18 cellular contexts compared by ENCODE assay signal in the genomic region with DNA sequence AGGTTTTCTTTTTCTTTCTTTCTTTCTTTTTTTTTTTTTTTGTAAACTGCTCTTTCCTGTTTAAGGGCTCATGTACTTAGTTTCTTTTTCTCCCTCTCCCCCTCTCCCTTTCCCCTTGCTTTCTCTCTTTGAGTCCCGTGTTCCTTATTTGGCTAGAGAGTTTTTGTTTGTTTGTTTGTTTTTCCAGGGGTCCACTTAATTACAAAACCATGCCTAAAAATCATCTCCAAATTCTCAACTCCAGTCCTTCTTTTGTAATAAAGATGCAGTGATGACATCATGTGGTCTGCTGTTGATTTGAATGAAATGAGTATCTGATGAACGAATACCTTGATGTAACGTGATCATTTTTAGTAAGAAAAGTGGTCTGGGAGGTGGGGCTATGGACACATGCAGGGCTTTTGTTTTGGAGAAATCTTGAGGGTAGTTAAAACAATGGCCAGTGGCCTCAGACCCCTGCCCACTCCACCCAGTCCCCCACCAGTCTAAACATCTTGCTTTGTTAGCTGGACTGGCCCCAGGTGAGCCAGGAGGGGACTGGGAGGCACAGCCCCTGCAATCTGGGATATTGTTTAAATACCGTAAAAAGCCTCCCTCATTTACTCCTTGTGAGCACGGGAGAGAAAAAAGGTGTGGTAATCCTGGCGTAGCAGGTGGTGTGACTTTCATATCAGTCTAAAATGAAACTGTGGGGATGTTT.
"Had no signal": no experiment of that assay in that cellular context is flagged by ENCODE, and none has a peak within 500 bp of the region (broad histone marks: within the 10 kb centered on the region; RNA-seq: fewer than 3 reads in every experiment).

No MANE protein-coding gene starts in this region.

- H3K9me3 ChIP-seq: gastroesophageal sphincter, left ventricle myocardium inferior, neutrophil, upper lobe of right lung had no signal

- H3K27ac Mint-ChIP-seq: activated CD4-positive, alpha-beta T cell treated with anti-CD3 and anti-CD28 coated beads, Interleukin-2, amount 10 ng/mL, durations not matched to agents 7 days and 5 days; activated naive CD4-positive, alpha-beta T cell treated with anti-CD3 and anti-CD28 coated beads, Interleukin-2, amount 50 U/mL, for 72 hours; activated T-cell treated with anti-CD3 and anti-CD28 coated beads, Interleukin-2, amount 50 U/mL, for 72 hours; stimulated activated naive CD8-positive, alpha-beta T cell treated with anti-CD3 and anti-CD28 coated beads, Interleukin-15, Interleukin-2, amounts not matched to agents 100 ng/mL and 50 ng/mL, for 24 hours; T-helper 1 cell treated with Interleukin-12 subunit alpha and Interleukin-12 subunit beta and Interleukin-4 antibody, amounts not matched to agents 30 μg/mL and 1 μg/mL, for 36 hours had no signal

- H3K4me3 Mint-ChIP-seq: activated CD4-positive, alpha-beta T cell treated with anti-CD3 and anti-CD28 coated beads, Interleukin-2, amount 10 ng/mL, durations not matched to agents 7 days and 5 days; activated T-cell treated with anti-CD3 and anti-CD28 coated beads, Interleukin-2, amount 50 U/mL, for 72 hours; naive B cell; stimulated activated naive CD8-positive, alpha-beta T cell treated with anti-CD3 and anti-CD28 coated beads, Interleukin-15, Interleukin-2, amounts not matched to agents 100 ng/mL and 50 ng/mL, for 24 hours; T-helper 1 cell treated with Interleukin-12 subunit alpha and Interleukin-12 subunit beta and Interleukin-4 antibody, amounts not matched to agents 30 μg/mL and 1 μg/mL, for 36 hours had no signal

- H3K4me3 ChIP-seq: gastroesophageal sphincter, left ventricle myocardium inferior, smooth muscle cell, upper lobe of right lung had no signal

- ATAC-seq: activated naive CD4-positive, alpha-beta T cell treated with anti-CD3 and anti-CD28 coated beads, Interleukin-2, amount 50 U/mL, for 72 hours; activated T-cell treated with anti-CD3 and anti-CD28 coated beads, Interleukin-2, amount 50 U/mL, for 72 hours; gastroesophageal sphincter; right cardiac atrium; upper lobe of right lung had no signal

- H3K36me3 ChIP-seq: gastroesophageal sphincter, left ventricle myocardium inferior, neutrophil, upper lobe of right lung had no signal

- H3K27me3 Mint-ChIP-seq: activated CD4-positive, alpha-beta T cell treated with anti-CD3 and anti-CD28 coated beads, Interleukin-2, amount 10 ng/mL, durations not matched to agents 7 days and 5 days had no signal

- H3K4me1 ChIP-seq: upper lobe of right lung had no signal

- H3K9me3 Mint-ChIP-seq: activated CD4-positive, alpha-beta T cell treated with anti-CD3 and anti-CD28 coated beads, Interleukin-2, amount 10 ng/mL, durations not matched to agents 7 days and 5 days; activated naive CD4-positive, alpha-beta T cell treated with anti-CD3 and anti-CD28 coated beads, Interleukin-2, amount 50 U/mL, for 72 hours; stimulated activated naive CD8-positive, alpha-beta T cell treated with anti-CD3 and anti-CD28 coated beads, Interleukin-15, Interleukin-2, amounts not matched to agents 100 ng/mL and 50 ng/mL, for 24 hours; T-helper 1 cell treated with Interleukin-12 subunit alpha and Interleukin-12 subunit beta and Interleukin-4 antibody, amounts not matched to agents 30 μg/mL and 1 μg/mL, for 36 hours had no signal

- H3K27me3 ChIP-seq: gastroesophageal sphincter, neutrophil, upper lobe of right lung had no signal

- DNase-seq: activated CD4-positive, alpha-beta T cell treated with anti-CD3 and anti-CD28 coated beads, Interleukin-2, amount 10 ng/mL, durations not matched to agents 7 days and 5 days; activated CD8-positive, alpha-beta memory T cell treated with anti-CD3 and anti-CD28 coated beads, Interleukin-2, amount 50 U/mL, for 48 hours; activated gamma-delta T cell; activated T-cell treated with anti-CD3 and anti-CD28 coated beads, Interleukin-2, amount 50 U/mL, for 72 hours; amniotic stem cell; caudate nucleus; erythroblast; left ventricle myocardium inferior; naive B cell; posterior cingulate gyrus; right cardiac atrium; upper lobe of right lung had no signal

- H3K27ac ChIP-seq: gastroesophageal sphincter, left ventricle myocardium inferior, neutrophil, upper lobe of right lung had no signal

- H3K4me1 Mint-ChIP-seq: activated CD4-positive, alpha-beta T cell treated with anti-CD3 and anti-CD28 coated beads, Interleukin-2, amount 10 ng/mL, durations not matched to agents 7 days and 5 days; naive B cell had no signal

- H3K36me3 Mint-ChIP-seq: activated naive CD4-positive, alpha-beta T cell treated with anti-CD3 and anti-CD28 coated beads, Interleukin-2, amount 50 U/mL, for 72 hours; naive B cell had no signal
